17 cellular contexts compared by ENCODE assay signal in the genomic region with DNA sequence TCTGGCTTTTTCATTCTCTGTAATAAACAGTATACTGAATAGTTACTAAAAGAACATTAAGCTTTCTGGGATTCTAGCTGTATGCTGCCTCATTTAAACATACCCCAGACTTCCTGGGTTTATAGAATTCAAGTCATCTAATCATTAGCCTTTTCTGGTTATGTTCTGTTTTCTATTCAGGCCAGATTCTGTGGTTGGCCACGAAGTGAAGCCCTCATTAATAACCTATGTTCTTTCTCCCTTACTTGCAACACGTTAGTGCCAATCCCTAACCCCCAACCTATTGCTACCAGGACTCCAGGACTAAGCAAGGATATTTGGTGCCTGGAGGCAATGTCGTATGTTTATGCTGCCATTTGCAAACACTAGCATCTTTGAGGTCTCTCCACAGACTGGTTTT.
"Had no signal": no experiment of that assay in that cellular context is flagged by ENCODE, and none has a peak within 500 bp of the region (broad histone marks: within the 10 kb centered on the region; RNA-seq: fewer than 3 reads in every experiment).

No MANE protein-coding gene starts in this region.

- H3K4me3 ChIP-seq: dorsolateral prefrontal cortex, lung, mucosa of descending colon, right atrium auricular region, sigmoid colon, testis, tibial nerve, upper lobe of right lung, uterus had no signal

- DNase-seq: cortex of kidney; dorsolateral prefrontal cortex; effector CD4-positive, alpha-beta T cell; kidney; mucosa of descending colon; naive B cell; sigmoid colon; stimulated activated CD4-positive, alpha-beta T cell treated with anti-CD3 and anti-CD28 coated beads, Interleukin-2, amount 100 ng/mL, for 24 hours; stimulated activated CD4-positive, alpha-beta T cell treated with anti-CD3 and anti-CD28 coated beads, Interleukin-4, amount 100 ng/mL, for 24 hours; stimulated activated naive CD8-positive, alpha-beta T cell treated with anti-CD3 and anti-CD28 coated beads, Interleukin-15, Interleukin-2, amounts not matched to agents 100 U/mL and 50 U/mL, for 24 hours; substantia nigra; testis; upper lobe of right lung; uterus had no signal
